ENCODE assay signal across 8 cellular contexts in the genomic region with DNA sequence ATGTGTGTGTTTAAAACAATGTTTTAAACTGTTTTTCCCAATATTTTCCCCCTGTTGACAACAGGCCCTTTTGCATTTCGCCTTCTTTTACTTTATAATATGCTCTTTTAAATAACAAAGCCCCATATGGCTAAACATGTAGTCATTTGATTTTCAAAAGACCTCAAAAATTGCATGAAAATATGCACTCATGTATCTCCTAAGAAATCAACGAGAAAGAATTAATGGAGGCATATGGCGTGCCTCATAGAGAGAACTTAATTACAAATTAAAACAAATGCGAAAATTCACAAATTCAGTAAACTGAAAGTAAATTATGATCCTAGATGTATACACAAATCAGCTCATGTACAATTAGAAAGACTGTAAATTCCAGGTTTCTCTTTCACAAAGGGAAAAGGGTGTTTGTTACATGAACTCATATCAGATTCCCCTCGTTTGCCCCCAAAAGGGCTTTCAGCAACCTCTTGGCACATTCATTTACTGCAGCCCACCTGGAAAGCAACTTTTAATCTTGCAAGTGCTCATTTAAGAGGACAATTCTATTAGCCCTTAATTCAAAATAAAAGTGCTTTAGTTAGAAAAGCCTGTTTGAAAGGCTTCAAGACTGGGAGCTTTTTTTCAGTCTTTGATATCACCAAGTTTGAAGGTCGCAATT.
DNase-seq lines count a peak whose midpoint lies in the region; ATAC-seq and TF ChIP-seq lines count a peak whose summit lies in the region.

No MANE protein-coding gene starts in this region.

- POLR2A ChIA-PET in WTC11 (lab: Charles Lee): interaction anchor here (0.6 to 1.1 kb wide), 2 partner anchors 231 to 335 kb away, joined by 3 read pairs; a partner anchor contains a TSS

- H3K36me3 Mint-ChIP-seq in WTC11: no peaks in the 10 kb centered on the region

- no peaks in the 10 kb centered on the region for H3K27me3 Mint-ChIP-seq in WTC11 (ENCODE audit: low read depth)

- no peak for ATAC-seq in WTC11

- intact Hi-C loops in stomach (cut with DNase I; ENCODE audit: low total_unique reads): no loop called here

- peaks cover 26% of the 10 kb centered on the region for H3K4me1 ChIP-seq in iPS-15b (ENCODE audit: control insufficient read depth, insufficient read depth, low read length)
- H3K4me1 ChIP-seq in stomach: peaks cover 9 to 50% (median 29%) of the 10 kb centered on the region in 4 donors

- H3K36me3 ChIP-seq in iPS-15b (ENCODE audit: control insufficient read depth, insufficient read depth, low read length) (no peaks in the 10 kb centered on the region), stomach (no peaks in the 10 kb centered on the region)

- TF ChIP-seq CTCF in WTC11 (IDR thresholded peaks at IDR 0.05): no peak
- TF ChIP-seq CTCF in stomach (IDR thresholded peaks at IDR 0.05): no peak

- H3K9me3 ChIP-seq in iPS-15b (ENCODE audit: control insufficient read depth, insufficient read depth, low read length) (no peaks in the 10 kb centered on the region), stomach (no peaks in the 10 kb centered on the region)

- H3K27ac Mint-ChIP-seq in WTC11: peak overlapping the region; percentile 95

- 26 to 47% (median 39%) methylated on average over 6 of the region's 6 CpGs for WGBS in stomach, 5 donors

- TF ChIP-seq POLR2A in stomach (IDR thresholded peaks at IDR 0.05): no peak

- H3K9me3 Mint-ChIP-seq in WTC11: no peaks in the 10 kb centered on the region

- H3K4me3 ChIP-seq in iPS-15b (ENCODE audit: low read depth, low read length): peak overlapping the region; percentile 80
- peak overlapping the region; percentile 65 to 79 (median 73) for H3K4me3 ChIP-seq in stomach

- CTCF ChIA-PET in WTC11 (lab: Charles Lee): no interaction called here

- H3K4me1 Mint-ChIP-seq in WTC11: peaks cover 63% of the 10 kb centered on the region

- H3K4me3 Mint-ChIP-seq in WTC11: peak overlapping the region; percentile 82

- peak overlapping the region; percentile 54 to 92 (median 87) for H3K27ac ChIP-seq in stomach

- no peak for TF ChIP-seq EP300 in stomach (IDR thresholded peaks at IDR 0.05)

- no peaks in the 10 kb centered on the region for H3K27me3 ChIP-seq in iPS-15b (ENCODE audit: control insufficient read depth, insufficient read depth, low read length)
- no peaks in the 10 kb centered on the region for H3K27me3 ChIP-seq in stomach

- peak overlapping the region; percentile 47 for H3K9ac ChIP-seq in iPS-15b (ENCODE audit: low read depth, low read length)

- DNase-seq in DMS79 treated with DMSO at 0.1 percent for 48 hours (lab: John Stamatoyannopoulos, UW): peak; percentile 72
- DNase-seq in DMS79 (lab: John Stamatoyannopoulos, UW): no peak
- no peak for DNase-seq in WTC11 (ENCODE audit: low spot score)
- DNase-seq in stomach: no peak
- no peak for DNase-seq in OCI-M2 (lab: John Stamatoyannopoulos, UW; ENCODE audit: unreplicated experiment)
- no peak for DNase-seq in middle frontal gyrus (ENCODE audit: extremely low spot score, low spot score)
- DNase-seq in SHP77 (lab: John Stamatoyannopoulos, UW): no peak

TF ChIP-seq in WTC11, 78 proteins besides CTCF, POLR2A, EP300 and RAD21:
- no peak for TF ChIP-seq FOXJ3 (CRISPR knock-in tag; IDR thresholded peaks at IDR 0.05; ENCODE audit: borderline replicate concordance)
- TF ChIP-seq NR1H2 (CRISPR knock-in tag; IDR thresholded peaks at IDR 0.05): no peak
- no peak for TF ChIP-seq SMAD3 (CRISPR knock-in tag; IDR thresholded peaks at IDR 0.05; ENCODE audit: borderline replicate concordance)
- no peak for TF ChIP-seq ATF1 (CRISPR knock-in tag; IDR thresholded peaks at IDR 0.05)
- TF ChIP-seq GRHL2 (CRISPR knock-in tag; IDR thresholded peaks at IDR 0.05; ENCODE audit: insufficient replicate concordance, severe bottlenecking): no peak
- no peak for TF ChIP-seq NFE2L1 (CRISPR knock-in tag; IDR thresholded peaks at IDR 0.05)
- TF ChIP-seq, protein P1, sequence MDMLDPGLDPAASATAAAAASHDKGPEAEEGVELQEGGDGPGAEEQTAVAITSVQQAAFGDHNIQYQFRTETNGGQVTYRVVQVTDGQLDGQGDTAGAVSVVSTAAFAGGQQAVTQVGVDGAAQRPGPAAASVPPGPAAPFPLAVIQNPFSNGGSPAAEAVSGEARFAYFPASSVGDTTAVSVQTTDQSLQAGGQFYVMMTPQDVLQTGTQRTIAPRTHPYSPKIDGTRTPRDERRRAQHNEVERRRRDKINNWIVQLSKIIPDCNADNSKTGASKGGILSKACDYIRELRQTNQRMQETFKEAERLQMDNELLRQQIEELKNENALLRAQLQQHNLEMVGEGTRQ (CRISPR knock-in tag; IDR thresholded peaks at IDR 0.05): no peak
- no peak for TF ChIP-seq ELF4 (CRISPR knock-in tag; IDR thresholded peaks at IDR 0.05; ENCODE audit: low read depth)
- no peak for TF ChIP-seq ZNF396 (CRISPR knock-in tag; IDR thresholded peaks at IDR 0.05; ENCODE audit: borderline replicate concordance)
- TF ChIP-seq ZNF671 (CRISPR knock-in tag; IDR thresholded peaks at IDR 0.05): no peak
